In genomic region chrX:50431623-50432022, GRCh38 we compare ENCODE assay signal across 1 cellular context.
TF ChIP-seq lines count a peak whose summit lies in the region.

No MANE protein-coding gene starts in this region.

TF ChIP-seq in HepG2, 621 proteins besides CTCF, POLR2A, EP300 and RAD21 (continued from another document and continues in another):
- TF ChIP-seq, protein P1, sequence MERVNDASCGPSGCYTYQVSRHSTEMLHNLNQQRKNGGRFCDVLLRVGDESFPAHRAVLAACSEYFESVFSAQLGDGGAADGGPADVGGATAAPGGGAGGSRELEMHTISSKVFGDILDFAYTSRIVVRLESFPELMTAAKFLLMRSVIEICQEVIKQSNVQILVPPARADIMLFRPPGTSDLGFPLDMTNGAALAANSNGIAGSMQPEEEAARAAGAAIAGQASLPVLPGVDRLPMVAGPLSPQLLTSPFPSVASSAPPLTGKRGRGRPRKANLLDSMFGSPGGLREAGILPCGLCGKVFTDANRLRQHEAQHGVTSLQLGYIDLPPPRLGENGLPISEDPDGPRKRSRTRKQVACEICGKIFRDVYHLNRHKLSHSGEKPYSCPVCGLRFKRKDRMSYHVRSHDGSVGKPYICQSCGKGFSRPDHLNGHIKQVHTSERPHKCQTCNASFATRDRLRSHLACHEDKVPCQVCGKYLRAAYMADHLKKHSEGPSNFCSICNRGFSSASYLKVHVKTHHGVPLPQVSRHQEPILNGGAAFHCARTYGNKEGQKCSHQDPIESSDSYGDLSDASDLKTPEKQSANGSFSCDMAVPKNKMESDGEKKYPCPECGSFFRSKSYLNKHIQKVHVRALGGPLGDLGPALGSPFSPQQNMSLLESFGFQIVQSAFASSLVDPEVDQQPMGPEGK (CRISPR knock-in tag; IDR thresholded peaks at IDR 0.05): 0 out of 2 replicates have a peak, but pooled peaks have one; percentile 32
- TF ChIP-seq ZNF724P (CRISPR knock-in tag; IDR thresholded peaks at IDR 0.05; ENCODE audit: borderline replicate concordance) (no peak), ZNF431 (CRISPR knock-in tag; IDR thresholded peaks at IDR 0.05; ENCODE audit: borderline replicate concordance, low read depth) (no peak), ZNF782 (CRISPR knock-in tag; IDR thresholded peaks at IDR 0.05; ENCODE audit: borderline replicate concordance) (no peak), ZHX1 (CRISPR knock-in tag; IDR thresholded peaks at IDR 0.05; ENCODE audit: low read depth) (no peak), U2AF1 (optimal IDR thresholded peaks at IDR 0.05; ENCODE audit: low read depth, low read length) (no peak), KDM1A (CRISPR knock-in tag; IDR thresholded peaks at IDR 0.05) (peak; percentile 93), SUZ12 (IDR thresholded peaks at IDR 0.05; ENCODE audit: low read depth, low read length) (no peak), NFKB2 (CRISPR knock-in tag; IDR thresholded peaks at IDR 0.05; ENCODE audit: borderline replicate concordance) (no peak), NR3C1 (CRISPR knock-in tag; IDR thresholded peaks at IDR 0.05) (no peak), CENPT (CRISPR knock-in tag; IDR thresholded peaks at IDR 0.05; ENCODE audit: low read depth) (no peak), MED13 (CRISPR knock-in tag; IDR thresholded peaks at IDR 0.05) (no peak), HMGA1 (CRISPR knock-in tag; conservative IDR thresholded peaks at IDR 0.05) (no peak), ZNF543 (CRISPR knock-in tag; IDR thresholded peaks at IDR 0.05) (no peak), TCF7 (IDR thresholded peaks at IDR 0.05; ENCODE audit: low read depth) (peak; percentile 55), MXD4 (CRISPR knock-in tag; IDR thresholded peaks at IDR 0.05) (no peak), ZMYM4 (CRISPR knock-in tag; IDR thresholded peaks at IDR 0.05) (no peak), CREM (IDR thresholded peaks at IDR 0.05) (peak; percentile 40; the same call in 1 of the 2 replicates), CREM (CRISPR knock-in tag; IDR thresholded peaks at IDR 0.05) (no peak), SMYD3 (CRISPR knock-in tag; IDR thresholded peaks at IDR 0.05) (no peak), ZNF749 (CRISPR knock-in tag; IDR thresholded peaks at IDR 0.05; ENCODE audit: borderline replicate concordance) (no peak), NFE2 (CRISPR knock-in tag; IDR thresholded peaks at IDR 0.05) (no peak), ZFP82 (CRISPR knock-in tag; IDR thresholded peaks at IDR 0.05; ENCODE audit: borderline replicate concordance) (no peak), THAP11 (CRISPR knock-in tag; IDR thresholded peaks at IDR 0.05) (no peak), ZNF891 (CRISPR knock-in tag; IDR thresholded peaks at IDR 0.05) (no peak), STAT6 (CRISPR knock-in tag; IDR thresholded peaks at IDR 0.05; ENCODE audit: borderline replicate concordance) (no peak), ZNF572 (CRISPR knock-in tag; IDR thresholded peaks at IDR 0.05) (no peak), ELF1 (CRISPR knock-in tag; IDR thresholded peaks at IDR 0.05) (no peak), SPEN (CRISPR knock-in tag; IDR thresholded peaks at IDR 0.05; ENCODE audit: low read depth) (no peak), EED (CRISPR knock-in tag; IDR thresholded peaks at IDR 0.05) (no peak), ZNF468 (CRISPR knock-in tag; IDR thresholded peaks at IDR 0.05) (no peak), MLLT10 (CRISPR knock-in tag; IDR thresholded peaks at IDR 0.05) (no peak), ZNF30 (CRISPR knock-in tag; IDR thresholded peaks at IDR 0.05) (no peak), YY1 (IDR thresholded peaks at IDR 0.05; ENCODE audit: insufficient read depth, insufficient replicate concordance, low read depth, low read length) (no peak), JDP2 (CRISPR knock-in tag; IDR thresholded peaks at IDR 0.05; ENCODE audit: borderline replicate concordance) (no peak), ZNF83 (CRISPR knock-in tag; IDR thresholded peaks at IDR 0.05; ENCODE audit: borderline replicate concordance) (no peak), SSRP1 (CRISPR knock-in tag; IDR thresholded peaks at IDR 0.05) (no peak), TAF1 (CRISPR knock-in tag; IDR thresholded peaks at IDR 0.05) (peak; percentile 13; the same call in 1 of the 2 replicates), ZNF547 (CRISPR knock-in tag; IDR thresholded peaks at IDR 0.05) (no peak), ELF4 (CRISPR knock-in tag; IDR thresholded peaks at IDR 0.05; ENCODE audit: borderline replicate concordance) (no peak), SNAI1 (CRISPR knock-in tag; IDR thresholded peaks at IDR 0.05; ENCODE audit: borderline replicate concordance) (no peak)
- TF ChIP-seq, protein P2, sequence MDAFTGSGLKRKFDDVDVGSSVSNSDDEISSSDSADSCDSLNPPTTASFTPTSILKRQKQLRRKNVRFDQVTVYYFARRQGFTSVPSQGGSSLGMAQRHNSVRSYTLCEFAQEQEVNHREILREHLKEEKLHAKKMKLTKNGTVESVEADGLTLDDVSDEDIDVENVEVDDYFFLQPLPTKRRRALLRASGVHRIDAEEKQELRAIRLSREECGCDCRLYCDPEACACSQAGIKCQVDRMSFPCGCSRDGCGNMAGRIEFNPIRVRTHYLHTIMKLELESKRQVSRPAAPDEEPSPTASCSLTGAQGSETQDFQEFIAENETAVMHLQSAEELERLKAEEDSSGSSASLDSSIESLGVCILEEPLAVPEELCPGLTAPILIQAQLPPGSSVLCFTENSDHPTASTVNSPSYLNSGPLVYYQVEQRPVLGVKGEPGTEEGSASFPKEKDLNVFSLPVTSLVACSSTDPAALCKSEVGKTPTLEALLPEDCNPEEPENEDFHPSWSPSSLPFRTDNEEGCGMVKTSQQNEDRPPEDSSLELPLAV (CRISPR knock-in tag; conservative IDR thresholded peaks at IDR 0.05; ENCODE audit: low read depth): no peak
- TF ChIP-seq, protein P3, sequence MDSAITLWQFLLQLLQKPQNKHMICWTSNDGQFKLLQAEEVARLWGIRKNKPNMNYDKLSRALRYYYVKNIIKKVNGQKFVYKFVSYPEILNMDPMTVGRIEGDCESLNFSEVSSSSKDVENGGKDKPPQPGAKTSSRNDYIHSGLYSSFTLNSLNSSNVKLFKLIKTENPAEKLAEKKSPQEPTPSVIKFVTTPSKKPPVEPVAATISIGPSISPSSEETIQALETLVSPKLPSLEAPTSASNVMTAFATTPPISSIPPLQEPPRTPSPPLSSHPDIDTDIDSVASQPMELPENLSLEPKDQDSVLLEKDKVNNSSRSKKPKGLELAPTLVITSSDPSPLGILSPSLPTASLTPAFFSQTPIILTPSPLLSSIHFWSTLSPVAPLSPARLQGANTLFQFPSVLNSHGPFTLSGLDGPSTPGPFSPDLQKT (CRISPR knock-in tag; IDR thresholded peaks at IDR 0.05; ENCODE audit: borderline replicate concordance): no peak
- TF ChIP-seq, protein P4, sequence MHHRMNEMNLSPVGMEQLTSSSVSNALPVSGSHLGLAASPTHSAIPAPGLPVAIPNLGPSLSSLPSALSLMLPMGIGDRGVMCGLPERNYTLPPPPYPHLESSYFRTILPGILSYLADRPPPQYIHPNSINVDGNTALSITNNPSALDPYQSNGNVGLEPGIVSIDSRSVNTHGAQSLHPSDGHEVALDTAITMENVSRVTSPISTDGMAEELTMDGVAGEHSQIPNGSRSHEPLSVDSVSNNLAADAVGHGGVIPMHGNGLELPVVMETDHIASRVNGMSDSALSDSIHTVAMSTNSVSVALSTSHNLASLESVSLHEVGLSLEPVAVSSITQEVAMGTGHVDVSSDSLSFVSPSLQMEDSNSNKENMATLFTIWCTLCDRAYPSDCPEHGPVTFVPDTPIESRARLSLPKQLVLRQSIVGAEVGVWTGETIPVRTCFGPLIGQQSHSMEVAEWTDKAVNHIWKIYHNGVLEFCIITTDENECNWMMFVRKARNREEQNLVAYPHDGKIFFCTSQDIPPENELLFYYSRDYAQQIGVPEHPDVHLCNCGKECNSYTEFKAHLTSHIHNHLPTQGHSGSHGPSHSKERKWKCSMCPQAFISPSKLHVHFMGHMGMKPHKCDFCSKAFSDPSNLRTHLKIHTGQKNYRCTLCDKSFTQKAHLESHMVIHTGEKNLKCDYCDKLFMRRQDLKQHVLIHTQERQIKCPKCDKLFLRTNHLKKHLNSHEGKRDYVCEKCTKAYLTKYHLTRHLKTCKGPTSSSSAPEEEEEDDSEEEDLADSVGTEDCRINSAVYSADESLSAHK (CRISPR knock-in tag; IDR thresholded peaks at IDR 0.05; ENCODE audit: borderline replicate concordance): no peak
- TF ChIP-seq, protein P5, sequence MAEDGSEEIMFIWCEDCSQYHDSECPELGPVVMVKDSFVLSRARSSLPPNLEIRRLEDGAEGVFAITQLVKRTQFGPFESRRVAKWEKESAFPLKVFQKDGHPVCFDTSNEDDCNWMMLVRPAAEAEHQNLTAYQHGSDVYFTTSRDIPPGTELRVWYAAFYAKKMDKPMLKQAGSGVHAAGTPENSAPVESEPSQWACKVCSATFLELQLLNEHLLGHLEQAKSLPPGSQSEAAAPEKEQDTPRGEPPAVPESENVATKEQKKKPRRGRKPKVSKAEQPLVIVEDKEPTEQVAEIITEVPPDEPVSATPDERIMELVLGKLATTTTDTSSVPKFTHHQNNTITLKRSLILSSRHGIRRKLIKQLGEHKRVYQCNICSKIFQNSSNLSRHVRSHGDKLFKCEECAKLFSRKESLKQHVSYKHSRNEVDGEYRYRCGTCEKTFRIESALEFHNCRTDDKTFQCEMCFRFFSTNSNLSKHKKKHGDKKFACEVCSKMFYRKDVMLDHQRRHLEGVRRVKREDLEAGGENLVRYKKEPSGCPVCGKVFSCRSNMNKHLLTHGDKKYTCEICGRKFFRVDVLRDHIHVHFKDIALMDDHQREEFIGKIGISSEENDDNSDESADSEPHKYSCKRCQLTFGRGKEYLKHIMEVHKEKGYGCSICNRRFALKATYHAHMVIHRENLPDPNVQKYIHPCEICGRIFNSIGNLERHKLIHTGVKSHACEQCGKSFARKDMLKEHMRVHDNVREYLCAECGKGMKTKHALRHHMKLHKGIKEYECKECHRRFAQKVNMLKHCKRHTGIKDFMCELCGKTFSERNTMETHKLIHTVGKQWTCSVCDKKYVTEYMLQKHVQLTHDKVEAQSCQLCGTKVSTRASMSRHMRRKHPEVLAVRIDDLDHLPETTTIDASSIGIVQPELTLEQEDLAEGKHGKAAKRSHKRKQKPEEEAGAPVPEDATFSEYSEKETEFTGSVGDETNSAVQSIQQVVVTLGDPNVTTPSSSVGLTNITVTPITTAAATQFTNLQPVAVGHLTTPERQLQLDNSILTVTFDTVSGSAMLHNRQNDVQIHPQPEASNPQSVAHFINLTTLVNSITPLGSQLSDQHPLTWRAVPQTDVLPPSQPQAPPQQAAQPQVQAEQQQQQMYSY (CRISPR knock-in tag; IDR thresholded peaks at IDR 0.05): no peak
- TF ChIP-seq, protein P6, sequence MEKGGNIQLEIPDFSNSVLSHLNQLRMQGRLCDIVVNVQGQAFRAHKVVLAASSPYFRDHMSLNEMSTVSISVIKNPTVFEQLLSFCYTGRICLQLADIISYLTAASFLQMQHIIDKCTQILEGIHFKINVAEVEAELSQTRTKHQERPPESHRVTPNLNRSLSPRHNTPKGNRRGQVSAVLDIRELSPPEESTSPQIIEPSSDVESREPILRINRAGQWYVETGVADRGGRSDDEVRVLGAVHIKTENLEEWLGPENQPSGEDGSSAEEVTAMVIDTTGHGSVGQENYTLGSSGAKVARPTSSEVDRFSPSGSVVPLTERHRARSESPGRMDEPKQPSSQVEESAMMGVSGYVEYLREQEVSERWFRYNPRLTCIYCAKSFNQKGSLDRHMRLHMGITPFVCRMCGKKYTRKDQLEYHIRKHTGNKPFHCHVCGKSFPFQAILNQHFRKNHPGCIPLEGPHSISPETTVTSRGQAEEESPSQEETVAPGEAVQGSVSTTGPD (CRISPR knock-in tag; IDR thresholded peaks at IDR 0.05): peak; percentile 66
